In genomic region chrX:74550295-74550802, GRCh38 we compare ENCODE assay signal across 7 cellular contexts.
DNase-seq lines count a peak whose midpoint lies in the region; ATAC-seq, FAIRE-seq and TF ChIP-seq lines count a peak whose summit lies in the region.

No MANE protein-coding gene starts in this region.

- intact Hi-C loops in right cardiac atrium (cut with DNase I) = loop anchor here in 3 of 4 donors (2.0 to 10.0 kb wide), 3 partner anchors 166 to 696 kb away; partner anchors contain the start of gene XIST (in 1 of the 3)
- intact Hi-C loops in gastrocnemius medialis (cut with DNase I; ENCODE audit: low total_unique reads) = loop anchor here (1.0 kb wide), 2 partner anchors 14 to 167 kb away; no protein-coding TSS in a partner anchor

- WGBS in right cardiac atrium = 14% methylated on average over 24 of the region's 24 CpGs

- DNase-seq in GM18507 (ENCODE audit: extremely low spot score, insufficient read length, low read depth) (peak; percentile 17), NCI-H2029 (lab: John Stamatoyannopoulos, UW) (peak; percentile 2), T-helper 2 cell (peak; percentile 70 to 79 (median 74)), amniotic epithelial cell (ENCODE audit: low read depth) (peak; percentile 47), right cardiac atrium (peak; percentile 82 to 93 (median 93)), gastrocnemius medialis (peak; percentile 38 to 67)

- peak; percentile 87 to 97 (median 94) for TF ChIP-seq CTCF in gastrocnemius medialis (IDR thresholded peaks at IDR 0.05 in 4 of 5, conservative IDR thresholded peaks at IDR 0.05 in 1 of 5)

- H3K4me1 ChIP-seq in right cardiac atrium (ENCODE audit: control insufficient read depth, insufficient read depth, low read length) (no peaks in the 10 kb centered on the region), gastrocnemius medialis (no peaks in the 10 kb centered on the region)

- TF ChIP-seq POLR2A in gastrocnemius medialis (IDR thresholded peaks at IDR 0.05) = no peak

- in situ Hi-C loops in gastrocnemius medialis (cut with MboI; ENCODE audit: low sequenced_read_pairs in 4 of 4) = no loop called here

- H3K27ac ChIP-seq in right cardiac atrium (ENCODE audit: low read length) (no peak overlapping the region), gastrocnemius medialis (peak overlapping the region in 2 of 4 donors; percentile 46 to 56)

- peak overlapping the region; percentile 15 for H3K4me3 ChIP-seq in right cardiac atrium (ENCODE audit: low read length)
- peak overlapping the region in 1 of 4 donors; percentile 25 for H3K4me3 ChIP-seq in gastrocnemius medialis

- H3K27me3 ChIP-seq in right cardiac atrium (ENCODE audit: control insufficient read depth, insufficient read depth) = no peaks in the 10 kb centered on the region
- H3K27me3 ChIP-seq in gastrocnemius medialis = no peaks in the 10 kb centered on the region

- ATAC-seq in HG02970 (IDR thresholded peaks at IDR 0.05; ENCODE audit: low FRiP score, unreplicated experiment) = peak; percentile 90
- peak; percentile 90 to 94 for ATAC-seq in right cardiac atrium
- ATAC-seq in gastrocnemius medialis = peak; percentile 60 to 96

- FAIRE-seq in GM18507 (lab: Jason Lieb, UNC) = peak; percentile 80

- no peaks in the 10 kb centered on the region for H3K36me3 ChIP-seq in gastrocnemius medialis

- H3K9me3 ChIP-seq in right cardiac atrium (ENCODE audit: control insufficient read depth, low read length) (no peaks in the 10 kb centered on the region), gastrocnemius medialis (no peaks in the 10 kb centered on the region)

Comparison
In these comparisons a context has a peak if more than half of its experiments do, and no peak if none do; other contexts are left out.
1. DNase-seq: peak in every context shown above with its lines; median percentile 93 in right cardiac atrium; 74 in T-helper 2 cell; 52 in gastrocnemius medialis; 47 in amniotic epithelial cell; 17 in GM18507; 2 in NCI-H2029.